In genomic region chr1:43963890-43964289, GRCh38 we compare ENCODE assay signal across 31 cellular contexts.
"Had no signal": no experiment of that assay in that cellular context is flagged by ENCODE, and none has a peak within 500 bp of the region (broad histone marks: within the 10 kb centered on the region; RNA-seq: fewer than 3 reads in every experiment).

No MANE protein-coding gene starts in this region.

- H3K27me3 ChIP-seq: ascending aorta, cardiac muscle cell, MG63 had no signal

- H3K4me3 ChIP-seq: ascending aorta, cardiac muscle cell, MG63 had no signal

- DNase-seq: activated CD4-positive, alpha-beta memory T cell treated with anti-CD3 and anti-CD28 coated beads, Interleukin-2, amount 10 ng/mL, durations not matched to agents 7 days and 5 days; activated CD4-positive, alpha-beta T cell treated with anti-CD3 and anti-CD28 coated beads for 1 hour; activated CD4-positive, alpha-beta T cell treated with anti-CD3 and anti-CD28 coated beads for 48 hours; activated CD4-positive, CD25-positive, alpha-beta regulatory T cell; activated CD8-positive, alpha-beta memory T cell treated with anti-CD3 and anti-CD28 coated beads for 24 hours; activated CD8-positive, alpha-beta memory T cell treated with anti-CD3 and anti-CD28 coated beads, Interleukin-2, amount 10 ng/mL, durations not matched to agents 7 days and 5 days; activated CD8-positive, alpha-beta memory T cell treated with anti-CD3 and anti-CD28 coated beads, Interleukin-2, amount 50 U/mL, for 48 hours; activated effector memory CD4-positive, alpha-beta T cell treated with Interleukin-2 at 50 U/mL for 16 hours; activated naive CD4-positive, alpha-beta T cell; activated naive CD4-positive, alpha-beta T cell treated with anti-CD3 and anti-CD28 coated beads, Interleukin-2, amount 50 U/mL, for 16 hours; activated naive CD8-positive, alpha-beta T cell treated with anti-CD3 and anti-CD28 coated beads for 36 hours; activated T-cell treated with anti-CD3 and anti-CD28 coated beads, Interleukin-2, amount 50 U/mL, for 48 hours; amniotic stem cell; Kasumi-1; KG1; MG63; NCI-H1092; NCI-H1436 treated with DMSO at 0.1 percent for 48 hours; NCI-H1694 treated with DMSO at 0.1 percent for 48 hours; NCI-H2029; NCI-H345; NCI-H524 treated with DMSO at 0.1 percent for 48 hours; SHP77 treated with DMSO at 0.1 percent for 48 hours; SW 1271; T-helper 1 cell; T-helper 2 cell; T-helper 9 cell; WERI-Rb-1 had no signal

- H3K4me1 ChIP-seq: ascending aorta had no signal

- ATAC-seq: activated CD8-positive, alpha-beta memory T cell treated with anti-CD3 and anti-CD28 coated beads, Interleukin-2, amount 10 ng/mL, durations not matched to agents 7 days and 5 days; Panc1 had no signal

- H3K27ac ChIP-seq: ascending aorta, cardiac muscle cell, WERI-Rb-1 had no signal

- H3K9me3 ChIP-seq: ascending aorta, MG63 had no signal
